ENCODE assay signal across 21 cellular contexts in the genomic region with DNA sequence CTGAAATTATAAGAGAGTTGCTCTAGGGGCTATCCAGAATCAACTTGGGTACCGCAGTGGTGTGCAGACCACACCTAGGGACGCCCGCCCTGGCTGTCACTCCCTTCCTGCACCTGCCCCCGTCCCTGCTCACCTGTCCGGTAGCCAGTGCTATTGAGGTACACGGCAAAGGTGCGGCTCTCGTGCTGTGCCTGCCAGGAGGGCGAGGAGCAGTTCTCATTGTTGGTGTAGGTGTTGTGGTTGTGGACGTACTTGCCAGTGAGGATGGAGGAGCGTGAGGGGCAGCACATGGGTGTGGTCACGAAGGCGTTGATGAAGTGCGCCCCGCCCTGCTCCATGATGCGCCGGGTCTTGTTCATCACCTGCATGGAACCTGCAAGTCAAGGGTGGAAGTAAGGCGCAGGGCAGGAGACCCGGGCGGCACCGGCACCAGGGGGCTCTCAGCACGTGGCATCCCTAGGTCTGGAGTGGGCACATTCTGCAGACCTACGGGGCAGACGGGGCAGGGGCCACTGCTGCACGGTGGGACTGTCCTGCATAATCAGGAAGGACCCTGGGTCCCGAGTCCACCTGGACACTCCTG.
"Had no signal": no experiment of that assay in that cellular context is flagged by ENCODE, and none has a peak within 500 bp of the region (broad histone marks: within the 10 kb centered on the region; RNA-seq: fewer than 3 reads in every experiment).

No MANE protein-coding gene starts in this region.

- H3K4me3 ChIP-seq: coronary artery, dorsolateral prefrontal cortex, hepatocyte, lung, psoas muscle, right lobe of liver, suprapubic skin, tibial artery, upper lobe of right lung had no signal

- H2AFZ ChIP-seq: hepatocyte had no signal

- DNase-seq: dorsolateral prefrontal cortex; effector CD8-positive, alpha-beta T cell; foreskin melanocyte; head of caudate nucleus; left colon; left ventricle myocardium superior; mesenchymal stem cell; naive B cell; psoas muscle; retina; right lobe of liver; stimulated activated CD4-positive, alpha-beta T cell treated with anti-CD3 and anti-CD28 coated beads, Interleukin-2, amount 100 ng/mL, for 24 hours; stimulated activated CD4-positive, alpha-beta T cell treated with anti-CD3 and anti-CD28 coated beads, Interleukin-4, amount 100 ng/mL, for 4 hours; stimulated activated naive B cell treated with anti-CD40 and anti-IgM and Interleukin-4, amounts not matched to agents 10 μg/mL and 1 μg/mL and 100 μg/mL, for 72 hours; tibial artery; upper lobe of right lung had no signal

- H3K9me3 ChIP-seq: psoas muscle, right lobe of liver, suprapubic skin, tibial artery, upper lobe of right lung had no signal

- H3K4me1 ChIP-seq: psoas muscle, right lobe of liver, suprapubic skin, upper lobe of right lung had no signal

- H3K27me3 ChIP-seq: hepatocyte, right lobe of liver, suprapubic skin, tibial artery, upper lobe of right lung had no signal

- H3K79me2 ChIP-seq: hepatocyte had no signal

- H3K4me2 ChIP-seq: hepatocyte had no signal

- H3K27ac ChIP-seq: coronary artery, dorsolateral prefrontal cortex, hepatocyte, psoas muscle, suprapubic skin, tibial artery, upper lobe of right lung had no signal

- H3K4me3 Mint-ChIP-seq: nephron; stimulated activated naive B cell treated with anti-CD40 and anti-IgM and Interleukin-4, amounts not matched to agents 10 μg/mL and 1 μg/mL and 100 μg/mL, for 72 hours had no signal

- H3K27ac Mint-ChIP-seq: naive B cell; nephron; stimulated activated naive B cell treated with anti-CD40 and anti-IgM and Interleukin-4, amounts not matched to agents 10 μg/mL and 1 μg/mL and 100 μg/mL, for 72 hours had no signal

- H3K36me3 ChIP-seq: upper lobe of right lung had no signal

- ATAC-seq: left colon, psoas muscle, upper lobe of right lung had no signal

- H3K36me3 Mint-ChIP-seq: naive B cell had no signal
